In genomic region chr4:101020956-101021355, GRCh38 we compare ENCODE assay signal across 1 cellular context.
TF ChIP-seq lines count a peak whose summit lies in the region.

No MANE protein-coding gene starts in this region.

TF ChIP-seq in GM12878, 131 proteins besides CTCF, POLR2A, EP300 and RAD21 (continued from another document and continues in another):
- TF ChIP-seq, protein P1, sequence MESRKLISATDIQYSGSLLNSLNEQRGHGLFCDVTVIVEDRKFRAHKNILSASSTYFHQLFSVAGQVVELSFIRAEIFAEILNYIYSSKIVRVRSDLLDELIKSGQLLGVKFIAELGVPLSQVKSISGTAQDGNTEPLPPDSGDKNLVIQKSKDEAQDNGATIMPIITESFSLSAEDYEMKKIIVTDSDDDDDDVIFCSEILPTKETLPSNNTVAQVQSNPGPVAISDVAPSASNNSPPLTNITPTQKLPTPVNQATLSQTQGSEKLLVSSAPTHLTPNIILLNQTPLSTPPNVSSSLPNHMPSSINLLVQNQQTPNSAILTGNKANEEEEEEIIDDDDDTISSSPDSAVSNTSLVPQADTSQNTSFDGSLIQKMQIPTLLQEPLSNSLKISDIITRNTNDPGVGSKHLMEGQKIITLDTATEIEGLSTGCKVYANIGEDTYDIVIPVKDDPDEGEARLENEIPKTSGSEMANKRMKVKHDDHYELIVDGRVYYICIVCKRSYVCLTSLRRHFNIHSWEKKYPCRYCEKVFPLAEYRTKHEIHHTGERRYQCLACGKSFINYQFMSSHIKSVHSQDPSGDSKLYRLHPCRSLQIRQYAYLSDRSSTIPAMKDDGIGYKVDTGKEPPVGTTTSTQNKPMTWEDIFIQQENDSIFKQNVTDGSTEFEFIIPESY (IDR thresholded peaks at IDR 0.05) = no peak
- TF ChIP-seq DPF2 (IDR thresholded peaks at IDR 0.05) = peak; percentile 40; the same call in 1 of the 2 replicates
- TF ChIP-seq LARP7 (IDR thresholded peaks at IDR 0.05) = no peak
- TF ChIP-seq, protein P2, sequence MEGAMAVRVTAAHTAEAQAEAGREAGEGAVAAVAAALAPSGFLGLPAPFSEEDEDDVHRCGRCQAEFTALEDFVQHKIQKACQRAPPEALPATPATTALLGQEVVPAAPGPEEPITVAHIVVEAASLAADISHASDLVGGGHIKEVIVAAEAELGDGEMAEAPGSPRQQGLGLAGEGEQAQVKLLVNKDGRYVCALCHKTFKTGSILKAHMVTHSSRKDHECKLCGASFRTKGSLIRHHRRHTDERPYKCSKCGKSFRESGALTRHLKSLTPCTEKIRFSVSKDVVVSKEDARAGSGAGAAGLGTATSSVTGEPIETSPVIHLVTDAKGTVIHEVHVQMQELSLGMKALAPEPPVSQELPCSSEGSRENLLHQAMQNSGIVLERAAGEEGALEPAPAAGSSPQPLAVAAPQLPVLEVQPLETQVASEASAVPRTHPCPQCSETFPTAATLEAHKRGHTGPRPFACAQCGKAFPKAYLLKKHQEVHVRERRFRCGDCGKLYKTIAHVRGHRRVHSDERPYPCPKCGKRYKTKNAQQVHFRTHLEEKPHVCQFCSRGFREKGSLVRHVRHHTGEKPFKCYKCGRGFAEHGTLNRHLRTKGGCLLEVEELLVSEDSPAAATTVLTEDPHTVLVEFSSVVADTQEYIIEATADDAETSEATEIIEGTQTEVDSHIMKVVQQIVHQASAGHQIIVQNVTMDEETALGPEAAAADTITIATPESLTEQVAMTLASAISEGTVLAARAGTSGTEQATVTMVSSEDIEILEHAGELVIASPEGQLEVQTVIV (IDR thresholded peaks at IDR 0.05; ENCODE audit: borderline replicate concordance, partially characterized antibody) = no peak
- TF ChIP-seq RB1 (IDR thresholded peaks at IDR 0.05; ENCODE audit: borderline replicate concordance) = no peak
- TF ChIP-seq, protein P3, sequence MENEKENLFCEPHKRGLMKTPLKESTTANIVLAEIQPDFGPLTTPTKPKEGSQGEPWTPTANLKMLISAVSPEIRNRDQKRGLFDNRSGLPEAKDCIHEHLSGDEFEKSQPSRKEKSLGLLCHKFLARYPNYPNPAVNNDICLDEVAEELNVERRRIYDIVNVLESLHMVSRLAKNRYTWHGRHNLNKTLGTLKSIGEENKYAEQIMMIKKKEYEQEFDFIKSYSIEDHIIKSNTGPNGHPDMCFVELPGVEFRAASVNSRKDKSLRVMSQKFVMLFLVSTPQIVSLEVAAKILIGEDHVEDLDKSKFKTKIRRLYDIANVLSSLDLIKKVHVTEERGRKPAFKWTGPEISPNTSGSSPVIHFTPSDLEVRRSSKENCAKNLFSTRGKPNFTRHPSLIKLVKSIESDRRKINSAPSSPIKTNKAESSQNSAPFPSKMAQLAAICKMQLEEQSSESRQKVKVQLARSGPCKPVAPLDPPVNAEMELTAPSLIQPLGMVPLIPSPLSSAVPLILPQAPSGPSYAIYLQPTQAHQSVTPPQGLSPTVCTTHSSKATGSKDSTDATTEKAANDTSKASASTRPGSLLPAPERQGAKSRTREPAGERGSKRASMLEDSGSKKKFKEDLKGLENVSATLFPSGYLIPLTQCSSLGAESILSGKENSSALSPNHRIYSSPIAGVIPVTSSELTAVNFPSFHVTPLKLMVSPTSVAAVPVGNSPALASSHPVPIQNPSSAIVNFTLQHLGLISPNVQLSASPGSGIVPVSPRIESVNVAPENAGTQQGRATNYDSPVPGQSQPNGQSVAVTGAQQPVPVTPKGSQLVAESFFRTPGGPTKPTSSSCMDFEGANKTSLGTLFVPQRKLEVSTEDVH (IDR thresholded peaks at IDR 0.05; ENCODE audit: low read depth, partially characterized antibody) = no peak
- TF ChIP-seq ZNF274 (IDR thresholded peaks at IDR 0.05; ENCODE audit: insufficient read depth, insufficient read length) = no peak
- no peak for TF ChIP-seq YBX1 (IDR thresholded peaks at IDR 0.05)
- no peak for TF ChIP-seq SMAD5 (IDR thresholded peaks at IDR 0.05; ENCODE audit: low read depth)
- TF ChIP-seq, protein P4, sequence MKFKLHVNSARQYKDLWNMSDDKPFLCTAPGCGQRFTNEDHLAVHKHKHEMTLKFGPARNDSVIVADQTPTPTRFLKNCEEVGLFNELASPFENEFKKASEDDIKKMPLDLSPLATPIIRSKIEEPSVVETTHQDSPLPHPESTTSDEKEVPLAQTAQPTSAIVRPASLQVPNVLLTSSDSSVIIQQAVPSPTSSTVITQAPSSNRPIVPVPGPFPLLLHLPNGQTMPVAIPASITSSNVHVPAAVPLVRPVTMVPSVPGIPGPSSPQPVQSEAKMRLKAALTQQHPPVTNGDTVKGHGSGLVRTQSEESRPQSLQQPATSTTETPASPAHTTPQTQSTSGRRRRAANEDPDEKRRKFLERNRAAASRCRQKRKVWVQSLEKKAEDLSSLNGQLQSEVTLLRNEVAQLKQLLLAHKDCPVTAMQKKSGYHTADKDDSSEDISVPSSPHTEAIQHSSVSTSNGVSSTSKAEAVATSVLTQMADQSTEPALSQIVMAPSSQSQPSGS (IDR thresholded peaks at IDR 0.05; ENCODE audit: low read length) = peak; percentile 49; the same call in 1 of the 2 replicates
- TF ChIP-seq, protein P5, sequence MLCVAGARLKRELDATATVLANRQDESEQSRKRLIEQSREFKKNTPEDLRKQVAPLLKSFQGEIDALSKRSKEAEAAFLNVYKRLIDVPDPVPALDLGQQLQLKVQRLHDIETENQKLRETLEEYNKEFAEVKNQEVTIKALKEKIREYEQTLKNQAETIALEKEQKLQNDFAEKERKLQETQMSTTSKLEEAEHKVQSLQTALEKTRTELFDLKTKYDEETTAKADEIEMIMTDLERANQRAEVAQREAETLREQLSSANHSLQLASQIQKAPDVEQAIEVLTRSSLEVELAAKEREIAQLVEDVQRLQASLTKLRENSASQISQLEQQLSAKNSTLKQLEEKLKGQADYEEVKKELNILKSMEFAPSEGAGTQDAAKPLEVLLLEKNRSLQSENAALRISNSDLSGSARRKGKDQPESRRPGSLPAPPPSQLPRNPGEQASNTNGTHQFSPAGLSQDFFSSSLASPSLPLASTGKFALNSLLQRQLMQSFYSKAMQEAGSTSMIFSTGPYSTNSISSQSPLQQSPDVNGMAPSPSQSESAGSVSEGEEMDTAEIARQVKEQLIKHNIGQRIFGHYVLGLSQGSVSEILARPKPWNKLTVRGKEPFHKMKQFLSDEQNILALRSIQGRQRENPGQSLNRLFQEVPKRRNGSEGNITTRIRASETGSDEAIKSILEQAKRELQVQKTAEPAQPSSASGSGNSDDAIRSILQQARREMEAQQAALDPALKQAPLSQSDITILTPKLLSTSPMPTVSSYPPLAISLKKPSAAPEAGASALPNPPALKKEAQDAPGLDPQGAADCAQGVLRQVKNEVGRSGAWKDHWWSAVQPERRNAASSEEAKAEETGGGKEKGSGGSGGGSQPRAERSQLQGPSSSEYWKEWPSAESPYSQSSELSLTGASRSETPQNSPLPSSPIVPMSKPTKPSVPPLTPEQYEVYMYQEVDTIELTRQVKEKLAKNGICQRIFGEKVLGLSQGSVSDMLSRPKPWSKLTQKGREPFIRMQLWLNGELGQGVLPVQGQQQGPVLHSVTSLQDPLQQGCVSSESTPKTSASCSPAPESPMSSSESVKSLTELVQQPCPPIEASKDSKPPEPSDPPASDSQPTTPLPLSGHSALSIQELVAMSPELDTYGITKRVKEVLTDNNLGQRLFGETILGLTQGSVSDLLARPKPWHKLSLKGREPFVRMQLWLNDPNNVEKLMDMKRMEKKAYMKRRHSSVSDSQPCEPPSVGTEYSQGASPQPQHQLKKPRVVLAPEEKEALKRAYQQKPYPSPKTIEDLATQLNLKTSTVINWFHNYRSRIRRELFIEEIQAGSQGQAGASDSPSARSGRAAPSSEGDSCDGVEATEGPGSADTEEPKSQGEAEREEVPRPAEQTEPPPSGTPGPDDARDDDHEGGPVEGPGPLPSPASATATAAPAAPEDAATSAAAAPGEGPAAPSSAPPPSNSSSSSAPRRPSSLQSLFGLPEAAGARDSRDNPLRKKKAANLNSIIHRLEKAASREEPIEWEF (IDR thresholded peaks at IDR 0.05; ENCODE audit: insufficient replicate concordance, low read depth, low read length) = no peak
- TF ChIP-seq ZNF24 (IDR thresholded peaks at IDR 0.05) = no peak
- TF ChIP-seq PBX3 (IDR thresholded peaks at IDR 0.05; ENCODE audit: insufficient replicate concordance, low read depth, low read length) = no peak
- peak; percentile 58 for TF ChIP-seq IKZF1 (conservative IDR thresholded peaks at IDR 0.05)
- TF ChIP-seq MTA3 (IDR thresholded peaks at IDR 0.05; ENCODE audit: borderline replicate concordance, low read length) = peak; percentile 66; the same call in 1 of the 2 replicates
- no peak for TF ChIP-seq TCF3 (IDR thresholded peaks at IDR 0.05; ENCODE audit: borderline replicate concordance, insufficient read depth, low read depth, low read length)
- TF ChIP-seq, protein P6, sequence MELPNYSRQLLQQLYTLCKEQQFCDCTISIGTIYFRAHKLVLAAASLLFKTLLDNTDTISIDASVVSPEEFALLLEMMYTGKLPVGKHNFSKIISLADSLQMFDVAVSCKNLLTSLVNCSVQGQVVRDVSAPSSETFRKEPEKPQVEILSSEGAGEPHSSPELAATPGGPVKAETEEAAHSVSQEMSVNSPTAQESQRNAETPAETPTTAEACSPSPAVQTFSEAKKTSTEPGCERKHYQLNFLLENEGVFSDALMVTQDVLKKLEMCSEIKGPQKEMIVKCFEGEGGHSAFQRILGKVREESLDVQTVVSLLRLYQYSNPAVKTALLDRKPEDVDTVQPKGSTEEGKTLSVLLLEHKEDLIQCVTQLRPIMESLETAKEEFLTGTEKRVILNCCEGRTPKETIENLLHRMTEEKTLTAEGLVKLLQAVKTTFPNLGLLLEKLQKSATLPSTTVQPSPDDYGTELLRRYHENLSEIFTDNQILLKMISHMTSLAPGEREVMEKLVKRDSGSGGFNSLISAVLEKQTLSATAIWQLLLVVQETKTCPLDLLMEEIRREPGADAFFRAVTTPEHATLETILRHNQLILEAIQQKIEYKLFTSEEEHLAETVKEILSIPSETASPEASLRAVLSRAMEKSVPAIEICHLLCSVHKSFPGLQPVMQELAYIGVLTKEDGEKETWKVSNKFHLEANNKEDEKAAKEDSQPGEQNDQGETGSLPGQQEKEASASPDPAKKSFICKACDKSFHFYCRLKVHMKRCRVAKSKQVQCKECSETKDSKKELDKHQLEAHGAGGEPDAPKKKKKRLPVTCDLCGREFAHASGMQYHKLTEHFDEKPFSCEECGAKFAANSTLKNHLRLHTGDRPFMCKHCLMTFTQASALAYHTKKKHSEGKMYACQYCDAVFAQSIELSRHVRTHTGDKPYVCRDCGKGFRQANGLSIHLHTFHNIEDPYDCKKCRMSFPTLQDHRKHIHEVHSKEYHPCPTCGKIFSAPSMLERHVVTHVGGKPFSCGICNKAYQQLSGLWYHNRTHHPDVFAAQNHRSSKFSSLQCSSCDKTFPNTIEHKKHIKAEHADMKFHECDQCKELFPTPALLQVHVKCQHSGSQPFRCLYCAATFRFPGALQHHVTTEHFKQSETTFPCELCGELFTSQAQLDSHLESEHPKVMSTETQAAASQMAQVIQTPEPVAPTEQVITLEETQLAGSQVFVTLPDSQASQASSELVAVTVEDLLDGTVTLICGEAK (IDR thresholded peaks at IDR 0.05; ENCODE audit: borderline replicate concordance) = no peak
- TF ChIP-seq ATF7 (IDR thresholded peaks at IDR 0.05; ENCODE audit: low read depth) = peak; percentile 38; the same call in 1 of the 2 replicates
- TF ChIP-seq ZNF207 (IDR thresholded peaks at IDR 0.05; ENCODE audit: borderline replicate concordance) = no peak
- 0 out of 4 replicates have a peak, but pooled peaks of 1 of the 2 experiments have one; percentile 5 for TF ChIP-seq BHLHE40 (IDR thresholded peaks at IDR 0.05; ENCODE audit: borderline replicate concordance in 1 of 2, low read depth in 2 of 2, low read length in 1 of 2)
- TF ChIP-seq CEBPB (IDR thresholded peaks at IDR 0.05; ENCODE audit: borderline replicate concordance in 1 of 2, low read depth in 2 of 2, low read length in 2 of 2) = no peak
- TF ChIP-seq HCFC1 (IDR thresholded peaks at IDR 0.05; ENCODE audit: low read length) = no peak
- TF ChIP-seq TAF1 (IDR thresholded peaks at IDR 0.05; ENCODE audit: borderline replicate concordance, low read depth, low read length) = no peak
- TF ChIP-seq ZBTB4 (CRISPR knock-in tag; IDR thresholded peaks at IDR 0.05) = no peak
- TF ChIP-seq MYC (IDR thresholded peaks at IDR 0.05; ENCODE audit: insufficient read depth, insufficient read length, insufficient replicate concordance, low read length, severe bottlenecking) = no peak
